In the genomic region with DNA sequence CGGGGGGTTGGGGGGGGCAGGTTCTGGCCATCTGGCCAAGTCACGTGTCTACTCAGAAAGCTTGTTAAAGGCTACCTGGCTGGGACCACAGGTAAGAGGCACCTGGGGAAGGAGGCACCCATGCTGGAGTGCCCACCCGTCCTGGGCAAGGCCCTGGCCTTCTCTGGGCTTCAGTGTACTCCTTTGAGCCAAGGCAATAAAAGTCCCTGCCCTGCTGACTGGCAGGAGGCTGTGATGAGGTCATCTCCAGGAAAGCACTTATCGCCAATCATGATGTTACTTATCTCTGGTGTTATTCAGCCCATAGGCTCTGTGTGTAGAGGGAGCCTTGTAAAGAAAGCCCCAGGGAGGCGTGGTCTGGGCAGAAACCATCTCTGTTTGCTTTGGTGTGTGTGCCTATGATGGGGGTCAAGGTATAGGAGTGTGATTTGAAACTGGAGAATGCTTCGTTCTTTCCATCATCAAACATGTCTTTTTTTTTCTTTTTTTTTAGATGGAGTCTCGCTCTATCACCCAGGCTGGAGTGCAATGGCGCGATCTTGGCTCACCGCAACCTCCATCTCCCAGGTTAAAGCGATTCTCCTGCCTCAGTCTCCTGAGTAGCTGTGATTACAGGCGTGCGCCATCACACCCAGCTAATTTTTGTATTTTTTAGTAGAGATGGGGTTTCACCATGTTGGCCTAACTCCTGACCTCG, we compare ENCODE assay signal across 8 cellular contexts. TPM values are rescaled to one million over a fixed set of nuclear protein-coding genes. Genes with fewer than 3 reads are reported as not detected.
DNase-seq lines count a peak whose midpoint lies in the region; ATAC-seq and TF ChIP-seq lines count a peak whose summit lies in the region.

No MANE protein-coding gene starts in this region.

- no peak for ATAC-seq in GM21423 (IDR thresholded peaks at IDR 0.05; ENCODE audit: unreplicated experiment)
- no peak for ATAC-seq in HG02571 (IDR thresholded peaks at IDR 0.05; ENCODE audit: unreplicated experiment)

- no peak overlapping the region for H3K9ac ChIP-seq in mesendoderm (ENCODE audit: low read length)

- H3K18ac ChIP-seq in mesendoderm (ENCODE audit: low read length): no peak overlapping the region

- no peak overlapping the region for H3K4me2 ChIP-seq in mesendoderm (ENCODE audit: low read length)

- H3K27ac ChIP-seq in brain microvascular endothelial cell (no peak overlapping the region), mesendoderm (ENCODE audit: low read depth, low read length) (no peak overlapping the region)

- no peaks in the 10 kb centered on the region for H3K79me1 ChIP-seq in mesendoderm (ENCODE audit: low read length)

- in situ Hi-C loops in brain microvascular endothelial cell (cut with HindIII; ENCODE audit: low pct_ligation_motif_present, low sequenced_read_pairs): no loop called here

- no peak overlapping the region for H2BK120ac ChIP-seq in mesendoderm (ENCODE audit: low read depth, low read length)

- H2BK15ac ChIP-seq in mesendoderm (replicated peaks; ENCODE audit: low read depth): no peak overlapping the region

- H4K8ac ChIP-seq in mesendoderm (ENCODE audit: low read depth, low read length): no peak overlapping the region

- peak; percentile 23 for DNase-seq in stimulated activated CD4-positive, alpha-beta T cell treated with anti-CD3 and anti-CD28 coated beads, Interleukin-1b, Interleukin-23, amount 100 ng/mL, for 48 hours
- no peak for DNase-seq in stimulated activated CD4-positive, alpha-beta T cell treated with anti-CD3 and anti-CD28 coated beads, Interleukin-2, amount 100 ng/mL, for 24 hours
- DNase-seq in NCI-H510A treated with DMSO at 0.1 percent for 48 hours (lab: John Stamatoyannopoulos, UW) (peak; percentile 99), brain microvascular endothelial cell (peak; percentile 57), mesendoderm (peak; percentile 90), NCI-H1048 (lab: John Stamatoyannopoulos, UW) (no peak)

- no peak overlapping the region for H2BK5ac ChIP-seq in mesendoderm (ENCODE audit: low read length)

- WGBS in mesendoderm (ENCODE audit: extremely low coverage, insufficient coverage, low lambda C conversion rate): no CpG with 5 or more reads among the region's 14 CpGs

- TF ChIP-seq CTCF in brain microvascular endothelial cell (IDR thresholded peaks at IDR 0.05; ENCODE audit: low read depth, low read length, missing control alignments): no peak

- H3K4me1 ChIP-seq in mesendoderm (ENCODE audit: control insufficient read depth, low read depth, low read length): peaks cover 17% of the 10 kb centered on the region

- no peak overlapping the region for H3K4ac ChIP-seq in mesendoderm (ENCODE audit: low read depth, low read length)

- H3K23ac ChIP-seq in mesendoderm (ENCODE audit: low read length): no peak overlapping the region

- H3K79me2 ChIP-seq in mesendoderm (ENCODE audit: control insufficient read depth, insufficient read depth, low read length): no peaks in the 10 kb centered on the region

- no peaks in the 10 kb centered on the region for H3K36me3 ChIP-seq in brain microvascular endothelial cell (replicated peaks)
- H3K36me3 ChIP-seq in mesendoderm (ENCODE audit: control insufficient read depth, insufficient read depth, low read length): no peaks in the 10 kb centered on the region

- H2AK5ac ChIP-seq in mesendoderm (ENCODE audit: low read length): no peak overlapping the region

- H4K5ac ChIP-seq in mesendoderm (ENCODE audit: low read length): no peak overlapping the region

- no peak overlapping the region for H3K56ac ChIP-seq in mesendoderm (ENCODE audit: low read length)

- H3K27me3 ChIP-seq in brain microvascular endothelial cell (replicated peaks) (no peaks in the 10 kb centered on the region), mesendoderm (ENCODE audit: insufficient read depth, low read length, poor library complexity) (no peaks in the 10 kb centered on the region)

- H3K4me3 ChIP-seq in brain microvascular endothelial cell (ENCODE audit: low read depth, low read length) (no peak overlapping the region), mesendoderm (ENCODE audit: low read length) (no peak overlapping the region)

RNA-seq across cellular contexts. Expression of gene CLDN4, which starts 2.5 kb away (rescaled TPM):
- polyA plus RNA-seq in mesendoderm (2013, experiment 1 of 2): 12.6 TPM
- 12.9 TPM for polyA plus RNA-seq in mesendoderm (2013, experiment 2 of 2)

RNA-seq across cellular contexts. Expression of gene METTL27, which starts 14.1 kb away (rescaled TPM):
- 1.6 TPM for polyA plus RNA-seq in mesendoderm (2013, experiment 1 of 2)
- 1.5 TPM for polyA plus RNA-seq in mesendoderm (2013, experiment 2 of 2)

RNA-seq across cellular contexts. Expression of gene TMEM270, which starts 32.7 kb away (rescaled TPM):
- not detected for polyA plus RNA-seq in mesendoderm (2013, experiment 1 of 2)
- polyA plus RNA-seq in mesendoderm (2013, experiment 2 of 2): not detected

RNA-seq across cellular contexts. Expression of gene CLDN3, which starts 58.2 kb away (rescaled TPM):
- polyA plus RNA-seq in mesendoderm (2013, experiment 1 of 2): 1.6 TPM
- 1.7 TPM for polyA plus RNA-seq in mesendoderm (2013, experiment 2 of 2)

Comparison
In these comparisons a context has a peak if more than half of its experiments do, and no peak if none do; other contexts are left out.
1. DNase-seq: peak in stimulated activated CD4-positive, alpha-beta T cell treated with anti-CD3 and anti-CD28 coated beads, Interleukin-1b, Interleukin-23, amount 100 ng/mL, for 48 hours (single experiment), NCI-H510A treated with DMSO at 0.1 percent for 48 hours (single experiment), brain microvascular endothelial cell (single experiment) and mesendoderm (single experiment); none in stimulated activated CD4-positive, alpha-beta T cell treated with anti-CD3 and anti-CD28 coated beads, Interleukin-2, amount 100 ng/mL, for 24 hours (0 of 2) and NCI-H1048 (single experiment).